Comparison of ENCODE assay signal across 23 cellular contexts in the genomic region with DNA sequence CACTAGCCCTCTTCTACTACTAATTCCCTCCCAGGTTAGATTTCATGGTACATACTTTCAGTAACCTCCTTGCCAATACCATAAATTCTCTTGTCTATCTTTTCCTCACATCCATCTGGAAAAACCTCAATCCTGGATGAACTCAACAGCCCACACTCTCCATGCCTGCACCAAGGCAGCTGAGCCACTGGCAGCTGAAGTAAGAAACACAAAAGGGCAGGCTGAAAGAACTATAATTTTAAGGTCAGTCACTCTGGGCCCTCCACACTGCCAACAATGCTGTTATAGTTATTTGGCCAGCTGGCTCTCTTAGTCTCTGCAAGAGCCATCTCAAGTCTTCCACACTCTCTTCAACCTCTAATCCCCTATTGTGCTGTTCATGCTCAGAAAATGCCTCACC. TPM values are rescaled to one million over a fixed set of nuclear protein-coding genes. Genes with fewer than 3 reads are reported as not detected.
DNase-seq lines count a peak whose midpoint lies in the region; ATAC-seq and TF ChIP-seq lines count a peak whose summit lies in the region.
"Had no signal": no experiment of that assay in that cellular context is flagged by ENCODE, and none has a peak within 500 bp of the region (broad histone marks: within the 10 kb centered on the region; RNA-seq: fewer than 3 reads in every experiment).

No MANE protein-coding gene starts in this region.

- H3K4me3 ChIP-seq in lower leg skin (ENCODE audit: low read depth, poor library complexity, severe bottlenecking) = no peak overlapping the region
- H3K4me3 ChIP-seq: PC-9 had no signal

- TF ChIP-seq POLR2A in lower leg skin (IDR thresholded peaks at IDR 0.05) = no peak

- TF ChIP-seq CTCF in lower leg skin (IDR thresholded peaks at IDR 0.05) = no peak

- DNase-seq in NCI-H146 (lab: John Stamatoyannopoulos, UW) = peak; percentile 43
- DNase-seq in NCI-H146 treated with DMSO at 0.1 percent for 48 hours (lab: John Stamatoyannopoulos, UW; ENCODE audit: unreplicated experiment) = no peak
- peak; percentile 69 for DNase-seq in NCI-H2227 treated with DMSO at 0.1 percent for 48 hours (lab: John Stamatoyannopoulos, UW)
- peak; percentile 65 for DNase-seq in medulla oblongata (ENCODE audit: extremely low spot score)
- no peak for DNase-seq in sciatic nerve (ENCODE audit: low spot score)
- no peak for DNase-seq in NK-92 treated with Interleukin-12 subunit alpha and Interleukin-12 subunit beta, amount 100 ng/mL, for 24 hours (lab: John Stamatoyannopoulos, UW)
- DNase-seq in stimulated activated CD4-positive, alpha-beta T cell treated with anti-CD3 and anti-CD28 coated beads, Interleukin-4, amount 100 ng/mL, for 1 hour = no peak
- no peak for DNase-seq in lower leg skin (ENCODE audit: low spot score in 2 of 2)
- DNase-seq: BE2C; Caco-2; CD4-positive, CD25-positive, alpha-beta regulatory T cell; DMS153; EL; GOT3; KBM-7; MV-4-11; NCI-H187 treated with DMSO at 0.1 percent for 48 hours; NCI-H2171; NCI-H748 treated with DMSO at 0.1 percent for 48 hours; PC-9; SIG-M5 had no signal

- peak; percentile 79 for ATAC-seq in sciatic nerve
- ATAC-seq: HCT116, SK-N-SH treated with all-trans-retinoic acid at 6 μM for 48 hours had no signal

- intact Hi-C loops in sciatic nerve (cut with DNase I) = no loop called here
- intact Hi-C loops in lower leg skin (cut with DNase I; ENCODE audit: low total_unique reads) = no loop called here

RNA-seq across cellular contexts. Expression of gene TIPARP, which starts 15.1 kb away (rescaled TPM):
- total RNA-seq in sciatic nerve = 25.7 TPM
- total RNA-seq in lower leg skin = 10 to 100 TPM; 59.1 to 70.3 (median 68.5) TPM

Comparison
In these comparisons a context has a peak if more than half of its experiments do, and no peak if none do; other contexts are left out.
1. DNase-seq: peak in NCI-H146 (single experiment), NCI-H2227 treated with DMSO at 0.1 percent for 48 hours (single experiment) and medulla oblongata (single experiment); none in NCI-H146 treated with DMSO at 0.1 percent for 48 hours (single experiment), sciatic nerve (single experiment), NK-92 treated with Interleukin-12 subunit alpha and Interleukin-12 subunit beta, amount 100 ng/mL, for 24 hours (single experiment), stimulated activated CD4-positive, alpha-beta T cell treated with anti-CD3 and anti-CD28 coated beads, Interleukin-4, amount 100 ng/mL, for 1 hour (single experiment) and lower leg skin (0 of 2).